1 cellular context compared by ENCODE assay signal in the genomic region with DNA sequence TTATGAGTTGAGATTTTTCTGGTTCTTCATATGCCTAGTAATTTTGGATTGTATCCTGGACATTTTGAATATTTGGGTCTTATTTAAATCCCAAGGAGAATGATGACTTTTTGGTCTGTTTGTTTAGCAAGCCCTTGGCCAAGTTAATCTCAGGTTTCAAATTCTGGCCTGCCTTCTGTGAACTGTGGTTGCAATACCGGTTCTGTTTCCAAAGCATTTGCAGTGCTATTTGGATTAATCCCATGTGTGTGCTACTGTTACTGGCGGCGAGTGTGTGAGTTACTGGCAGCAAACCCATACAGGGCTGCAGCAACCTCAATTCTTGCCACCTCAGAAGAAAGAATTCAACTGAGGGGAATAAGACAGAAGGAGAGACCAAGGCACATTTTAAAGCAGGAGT.
TF ChIP-seq lines count a peak whose summit lies in the region.

No MANE protein-coding gene starts in this region.

TF ChIP-seq in IMR-90, 13 proteins besides CTCF, POLR2A, EP300 and RAD21 (continued from another document):
- TF ChIP-seq, protein P1, sequence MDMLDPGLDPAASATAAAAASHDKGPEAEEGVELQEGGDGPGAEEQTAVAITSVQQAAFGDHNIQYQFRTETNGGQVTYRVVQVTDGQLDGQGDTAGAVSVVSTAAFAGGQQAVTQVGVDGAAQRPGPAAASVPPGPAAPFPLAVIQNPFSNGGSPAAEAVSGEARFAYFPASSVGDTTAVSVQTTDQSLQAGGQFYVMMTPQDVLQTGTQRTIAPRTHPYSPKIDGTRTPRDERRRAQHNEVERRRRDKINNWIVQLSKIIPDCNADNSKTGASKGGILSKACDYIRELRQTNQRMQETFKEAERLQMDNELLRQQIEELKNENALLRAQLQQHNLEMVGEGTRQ (IDR thresholded peaks at IDR 0.05; ENCODE audit: low read depth, low read length), result no peak
- TF ChIP-seq CHD1 (IDR thresholded peaks at IDR 0.05; ENCODE audit: low read depth, low read length) (no peak), SMC3 (IDR thresholded peaks at IDR 0.05; ENCODE audit: low read depth, low read length) (no peak)
